Comparison of ENCODE assay signal across 8 cellular contexts in genomic region chr1:223143760-223144248, GRCh38. TPM values are rescaled to one million over a fixed set of nuclear protein-coding genes. Genes with fewer than 3 reads are reported as not detected.
DNase-seq lines count a peak whose midpoint lies in the region; ATAC-seq and TF ChIP-seq lines count a peak whose summit lies in the region.

No MANE protein-coding gene starts in this region.

- DNase-seq in nucleus accumbens (lab: John Stamatoyannopoulos, UW): peak in 29 of 56 donors; percentile 5 to 53 (median 23)
- no peak for DNase-seq in occipital lobe (lab: John Stamatoyannopoulos, UW)
- no peak for DNase-seq in HuH-7 (ENCODE audit: low spot score)
- DNase-seq in OCI-M2 (lab: John Stamatoyannopoulos, UW; ENCODE audit: unreplicated experiment): no peak

- peaks cover 18% of the 10 kb centered on the region for H3K9me3 Mint-ChIP-seq in dendritic cell treated with granulocyte-macrophage colony-stimulating factor and Interleukin-4, amounts not matched to agents 40 ng/mL and 50 ng/mL, for 4 days

- H3K9me2 ChIP-seq in SU-DHL-6 (replicated peaks; ENCODE audit: insufficient read depth, low read length): no peaks in the 10 kb centered on the region

- no peak overlapping the region; the same call in 1 of the 2 replicates for H3K9ac ChIP-seq in SU-DHL-6 (ENCODE audit: low read length)

- peak overlapping the region; percentile 84 for H3K27ac Mint-ChIP-seq in dendritic cell treated with granulocyte-macrophage colony-stimulating factor and Interleukin-4, amounts not matched to agents 40 ng/mL and 50 ng/mL, for 4 days

- H3K36me3 Mint-ChIP-seq in dendritic cell treated with granulocyte-macrophage colony-stimulating factor and Interleukin-4, amounts not matched to agents 40 ng/mL and 50 ng/mL, for 4 days (ENCODE audit: low read depth): peaks cover 22% of the 10 kb centered on the region

- no peak overlapping the region for H3K27ac ChIP-seq in SU-DHL-6 (ENCODE audit: low read depth, low read length)

- ATAC-seq in GM18498 (IDR thresholded peaks at IDR 0.05; ENCODE audit: unreplicated experiment) (peak; percentile 56), HG03354 (IDR thresholded peaks at IDR 0.05; ENCODE audit: poor library complexity, severe bottlenecking, unreplicated experiment) (peak; percentile 29)

- intact Hi-C loops in dendritic cell treated with granulocyte-macrophage colony-stimulating factor and Interleukin-4, amounts not matched to agents 40 ng/mL and 50 ng/mL, for 4 days (cut with micrococcal nuclease): loop anchor here (2.0 to 10.0 kb wide), 2 partner anchors 33 to 531 kb away; no protein-coding TSS in a partner anchor

- no peaks in the 10 kb centered on the region for H4K20me1 ChIP-seq in SU-DHL-6 (ENCODE audit: low read depth, low read length)

- no peaks in the 10 kb centered on the region for H3F3A ChIP-seq in SU-DHL-6 (ENCODE audit: insufficient read depth)

- no peaks in the 10 kb centered on the region for H3K36me3 ChIP-seq in SU-DHL-6 (ENCODE audit: low read length)

- no peaks in the 10 kb centered on the region for H3K27me3 Mint-ChIP-seq in dendritic cell treated with granulocyte-macrophage colony-stimulating factor and Interleukin-4, amounts not matched to agents 40 ng/mL and 50 ng/mL, for 4 days

- H3K4me2 ChIP-seq in SU-DHL-6 (ENCODE audit: low read depth, low read length, poor library complexity, severe bottlenecking): peak overlapping the region; percentile 44

- no peak for TF ChIP-seq CTCF in SU-DHL-6 (IDR thresholded peaks at IDR 0.05; ENCODE audit: insufficient read depth, low read length, poor library complexity, severe bottlenecking)

- peak overlapping the region; percentile 35 for H2AFZ ChIP-seq in SU-DHL-6 (ENCODE audit: low read depth, low read length, severe bottlenecking)

- H3K9me3 ChIP-seq in SU-DHL-6 (ENCODE audit: insufficient read depth, low read length): no peaks in the 10 kb centered on the region

- H3K4me1 Mint-ChIP-seq in dendritic cell treated with granulocyte-macrophage colony-stimulating factor and Interleukin-4, amounts not matched to agents 40 ng/mL and 50 ng/mL, for 4 days (ENCODE audit: low read depth): peaks cover 59% of the 10 kb centered on the region

- no peaks in the 10 kb centered on the region for H3K79me2 ChIP-seq in SU-DHL-6 (ENCODE audit: insufficient read depth, low read length)

- no peaks in the 10 kb centered on the region for H3K27me3 ChIP-seq in SU-DHL-6 (ENCODE audit: low read length)

- H3K4me3 Mint-ChIP-seq in dendritic cell treated with granulocyte-macrophage colony-stimulating factor and Interleukin-4, amounts not matched to agents 40 ng/mL and 50 ng/mL, for 4 days: peak overlapping the region; percentile 80

- peak overlapping the region; percentile 45 for H3K4me3 ChIP-seq in SU-DHL-6 (ENCODE audit: insufficient read depth, low read length, poor library complexity, severe bottlenecking)

RNA-seq across cellular contexts. Expression of gene TLR5, which starts 0.8 kb away (rescaled TPM):
- 1.7 TPM for total RNA-seq in occipital lobe

Comparison
In these comparisons a context has a peak if more than half of its experiments do, and no peak if none do; other contexts are left out.
1. DNase-seq: peak in nucleus accumbens (29 of 56); none in occipital lobe (single experiment), HuH-7 (single experiment) and OCI-M2 (single experiment).